Comparison of ENCODE assay signal across 2 cellular contexts in the genomic region with DNA sequence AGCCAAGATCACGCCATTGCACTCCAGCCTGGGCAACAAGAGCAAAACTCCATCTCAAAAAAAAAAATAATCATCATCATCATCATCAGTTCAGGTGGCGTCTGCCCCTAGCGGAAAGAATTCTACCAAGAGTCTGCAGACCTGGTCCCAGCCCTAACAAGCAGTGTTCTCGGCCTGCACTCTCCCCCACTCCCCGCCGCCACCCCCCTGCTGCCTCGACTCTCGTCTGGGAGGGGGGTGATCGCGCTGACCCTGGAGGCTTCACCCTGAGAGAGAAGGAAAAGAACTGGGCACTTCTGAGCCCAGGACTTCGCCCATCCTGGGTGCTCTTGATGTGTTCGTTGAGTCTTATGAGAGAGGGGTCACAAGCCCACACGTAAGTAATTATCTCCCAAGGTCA.
TF ChIP-seq lines count a peak whose summit lies in the region.

No MANE protein-coding gene starts in this region.

TF ChIP-seq in GM23338, 12 proteins besides CTCF, POLR2A, EP300 and RAD21 (continued from another document):
- TF ChIP-seq, protein P1, sequence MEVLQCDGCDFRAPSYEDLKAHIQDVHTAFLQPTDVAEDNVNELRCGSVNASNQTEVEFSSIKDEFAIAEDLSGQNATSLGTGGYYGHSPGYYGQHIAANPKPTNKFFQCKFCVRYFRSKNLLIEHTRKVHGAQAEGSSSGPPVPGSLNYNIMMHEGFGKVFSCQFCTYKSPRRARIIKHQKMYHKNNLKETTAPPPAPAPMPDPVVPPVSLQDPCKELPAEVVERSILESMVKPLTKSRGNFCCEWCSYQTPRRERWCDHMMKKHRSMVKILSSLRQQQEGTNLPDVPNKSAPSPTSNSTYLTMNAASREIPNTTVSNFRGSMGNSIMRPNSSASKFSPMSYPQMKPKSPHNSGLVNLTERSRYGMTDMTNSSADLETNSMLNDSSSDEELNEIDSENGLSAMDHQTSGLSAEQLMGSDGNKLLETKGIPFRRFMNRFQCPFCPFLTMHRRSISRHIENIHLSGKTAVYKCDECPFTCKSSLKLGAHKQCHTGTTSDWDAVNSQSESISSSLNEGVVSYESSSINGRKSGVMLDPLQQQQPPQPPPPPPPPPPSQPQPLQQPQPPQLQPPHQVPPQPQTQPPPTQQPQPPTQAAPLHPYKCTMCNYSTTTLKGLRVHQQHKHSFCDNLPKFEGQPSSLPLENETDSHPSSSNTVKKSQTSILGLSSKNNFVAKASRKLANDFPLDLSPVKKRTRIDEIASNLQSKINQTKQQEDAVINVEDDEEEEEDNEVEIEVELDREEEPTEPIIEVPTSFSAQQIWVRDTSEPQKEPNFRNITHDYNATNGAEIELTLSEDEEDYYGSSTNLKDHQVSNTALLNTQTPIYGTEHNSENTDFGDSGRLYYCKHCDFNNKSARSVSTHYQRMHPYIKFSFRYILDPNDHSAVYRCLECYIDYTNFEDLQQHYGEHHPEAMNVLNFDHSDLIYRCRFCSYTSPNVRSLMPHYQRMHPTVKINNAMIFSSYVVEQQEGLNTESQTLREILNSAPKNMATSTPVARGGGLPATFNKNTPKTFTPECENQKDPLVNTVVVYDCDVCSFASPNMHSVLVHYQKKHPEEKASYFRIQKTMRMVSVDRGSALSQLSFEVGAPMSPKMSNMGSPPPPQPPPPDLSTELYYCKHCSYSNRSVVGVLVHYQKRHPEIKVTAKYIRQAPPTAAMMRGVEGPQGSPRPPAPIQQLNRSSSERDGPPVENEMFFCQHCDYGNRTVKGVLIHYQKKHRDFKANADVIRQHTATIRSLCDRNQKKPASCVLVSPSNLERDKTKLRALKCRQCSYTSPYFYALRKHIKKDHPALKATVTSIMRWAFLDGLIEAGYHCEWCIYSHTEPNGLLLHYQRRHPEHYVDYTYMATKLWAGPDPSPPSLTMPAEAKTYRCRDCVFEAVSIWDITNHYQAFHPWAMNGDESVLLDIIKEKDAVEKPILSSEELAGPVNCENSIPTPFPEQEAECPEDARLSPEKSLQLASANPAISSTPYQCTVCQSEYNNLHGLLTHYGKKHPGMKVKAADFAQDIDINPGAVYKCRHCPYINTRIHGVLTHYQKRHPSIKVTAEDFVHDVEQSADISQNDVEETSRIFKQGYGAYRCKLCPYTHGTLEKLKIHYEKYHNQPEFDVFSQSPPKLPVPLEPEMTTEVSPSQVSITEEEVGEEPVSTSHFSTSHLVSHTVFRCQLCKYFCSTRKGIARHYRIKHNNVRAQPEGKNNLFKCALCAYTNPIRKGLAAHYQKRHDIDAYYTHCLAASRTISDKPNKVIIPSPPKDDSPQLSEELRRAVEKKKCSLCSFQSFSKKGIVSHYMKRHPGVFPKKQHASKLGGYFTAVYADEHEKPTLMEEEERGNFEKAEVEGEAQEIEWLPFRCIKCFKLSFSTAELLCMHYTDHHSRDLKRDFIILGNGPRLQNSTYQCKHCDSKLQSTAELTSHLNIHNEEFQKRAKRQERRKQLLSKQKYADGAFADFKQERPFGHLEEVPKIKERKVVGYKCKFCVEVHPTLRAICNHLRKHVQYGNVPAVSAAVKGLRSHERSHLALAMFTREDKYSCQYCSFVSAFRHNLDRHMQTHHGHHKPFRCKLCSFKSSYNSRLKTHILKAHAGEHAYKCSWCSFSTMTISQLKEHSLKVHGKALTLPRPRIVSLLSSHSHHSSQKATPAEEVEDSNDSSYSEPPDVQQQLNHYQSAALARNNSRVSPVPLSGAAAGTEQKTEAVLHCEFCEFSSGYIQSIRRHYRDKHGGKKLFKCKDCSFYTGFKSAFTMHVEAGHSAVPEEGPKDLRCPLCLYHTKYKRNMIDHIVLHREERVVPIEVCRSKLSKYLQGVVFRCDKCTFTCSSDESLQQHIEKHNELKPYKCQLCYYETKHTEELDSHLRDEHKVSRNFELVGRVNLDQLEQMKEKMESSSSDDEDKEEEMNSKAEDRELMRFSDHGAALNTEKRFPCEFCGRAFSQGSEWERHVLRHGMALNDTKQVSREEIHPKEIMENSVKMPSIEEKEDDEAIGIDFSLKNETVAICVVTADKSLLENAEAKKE (CRISPR knock-in tag; IDR thresholded peaks at IDR 0.05) = no peak
- no peak for TF ChIP-seq STAT1 (IDR thresholded peaks at IDR 0.05; ENCODE audit: unreplicated experiment)

TF ChIP-seq in WTC11, 78 proteins besides CTCF, POLR2A, EP300 and RAD21:
- TF ChIP-seq, protein P2, sequence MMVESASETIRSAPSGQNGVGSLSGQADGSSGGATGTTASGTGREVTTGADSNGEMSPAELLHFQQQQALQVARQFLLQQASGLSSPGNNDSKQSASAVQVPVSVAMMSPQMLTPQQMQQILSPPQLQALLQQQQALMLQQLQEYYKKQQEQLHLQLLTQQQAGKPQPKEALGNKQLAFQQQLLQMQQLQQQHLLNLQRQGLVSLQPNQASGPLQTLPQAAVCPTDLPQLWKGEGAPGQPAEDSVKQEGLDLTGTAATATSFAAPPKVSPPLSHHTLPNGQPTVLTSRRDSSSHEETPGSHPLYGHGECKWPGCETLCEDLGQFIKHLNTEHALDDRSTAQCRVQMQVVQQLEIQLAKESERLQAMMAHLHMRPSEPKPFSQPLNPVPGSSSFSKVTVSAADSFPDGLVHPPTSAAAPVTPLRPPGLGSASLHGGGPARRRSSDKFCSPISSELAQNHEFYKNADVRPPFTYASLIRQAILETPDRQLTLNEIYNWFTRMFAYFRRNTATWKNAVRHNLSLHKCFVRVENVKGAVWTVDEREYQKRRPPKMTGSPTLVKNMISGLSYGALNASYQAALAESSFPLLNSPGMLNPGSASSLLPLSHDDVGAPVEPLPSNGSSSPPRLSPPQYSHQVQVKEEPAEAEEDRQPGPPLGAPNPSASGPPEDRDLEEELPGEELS (CRISPR knock-in tag; IDR thresholded peaks at IDR 0.05) = no peak
- TF ChIP-seq SP1 (CRISPR knock-in tag; conservative IDR thresholded peaks at IDR 0.05) (no peak), NR3C1 (CRISPR knock-in tag; conservative IDR thresholded peaks at IDR 0.05; ENCODE audit: low read depth) (no peak), TEAD1 (CRISPR knock-in tag; IDR thresholded peaks at IDR 0.05) (no peak), EMX1 (CRISPR knock-in tag; IDR thresholded peaks at IDR 0.05) (no peak), IRF2 (CRISPR knock-in tag; IDR thresholded peaks at IDR 0.05; ENCODE audit: borderline replicate concordance, low read depth) (no peak)
- TF ChIP-seq, protein P3, sequence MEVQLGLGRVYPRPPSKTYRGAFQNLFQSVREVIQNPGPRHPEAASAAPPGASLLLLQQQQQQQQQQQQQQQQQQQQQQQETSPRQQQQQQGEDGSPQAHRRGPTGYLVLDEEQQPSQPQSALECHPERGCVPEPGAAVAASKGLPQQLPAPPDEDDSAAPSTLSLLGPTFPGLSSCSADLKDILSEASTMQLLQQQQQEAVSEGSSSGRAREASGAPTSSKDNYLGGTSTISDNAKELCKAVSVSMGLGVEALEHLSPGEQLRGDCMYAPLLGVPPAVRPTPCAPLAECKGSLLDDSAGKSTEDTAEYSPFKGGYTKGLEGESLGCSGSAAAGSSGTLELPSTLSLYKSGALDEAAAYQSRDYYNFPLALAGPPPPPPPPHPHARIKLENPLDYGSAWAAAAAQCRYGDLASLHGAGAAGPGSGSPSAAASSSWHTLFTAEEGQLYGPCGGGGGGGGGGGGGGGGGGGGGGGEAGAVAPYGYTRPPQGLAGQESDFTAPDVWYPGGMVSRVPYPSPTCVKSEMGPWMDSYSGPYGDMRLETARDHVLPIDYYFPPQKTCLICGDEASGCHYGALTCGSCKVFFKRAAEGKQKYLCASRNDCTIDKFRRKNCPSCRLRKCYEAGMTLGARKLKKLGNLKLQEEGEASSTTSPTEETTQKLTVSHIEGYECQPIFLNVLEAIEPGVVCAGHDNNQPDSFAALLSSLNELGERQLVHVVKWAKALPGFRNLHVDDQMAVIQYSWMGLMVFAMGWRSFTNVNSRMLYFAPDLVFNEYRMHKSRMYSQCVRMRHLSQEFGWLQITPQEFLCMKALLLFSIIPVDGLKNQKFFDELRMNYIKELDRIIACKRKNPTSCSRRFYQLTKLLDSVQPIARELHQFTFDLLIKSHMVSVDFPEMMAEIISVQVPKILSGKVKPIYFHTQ (CRISPR knock-in tag; IDR thresholded peaks at IDR 0.05) = no peak
- TF ChIP-seq, protein P4, sequence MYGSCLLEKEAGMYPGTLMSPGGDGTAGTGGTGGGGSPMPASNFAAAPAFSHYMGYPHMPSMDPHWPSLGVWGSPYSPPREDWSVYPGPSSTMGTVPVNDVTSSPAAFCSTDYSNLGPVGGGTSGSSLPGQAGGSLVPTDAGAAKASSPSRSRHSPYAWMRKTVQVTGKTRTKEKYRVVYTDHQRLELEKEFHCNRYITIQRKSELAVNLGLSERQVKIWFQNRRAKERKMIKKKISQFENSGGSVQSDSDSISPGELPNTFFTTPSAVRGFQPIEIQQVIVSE (CRISPR knock-in tag; IDR thresholded peaks at IDR 0.05; ENCODE audit: borderline replicate concordance) = no peak
TF ChIP-seq in WTC11: peak in this region for 0.
